Comparison of ENCODE assay signal across 19 cellular contexts in genomic region chr1:207186503-207186902, GRCh38.
A peak's percentile ranks its signal among the peaks of the same experiment; 100 is the strongest.
DNase-seq lines count a peak whose midpoint lies in the region; ATAC-seq, FAIRE-seq and TF ChIP-seq lines count a peak whose summit lies in the region.
"Had no signal": no experiment of that assay in that cellular context is flagged by ENCODE, and none has a peak within 500 bp of the region (broad histone marks: within the 10 kb centered on the region; RNA-seq: fewer than 3 reads in every experiment).

No MANE protein-coding gene starts in this region.

- no peak overlapping the region for H3K9ac ChIP-seq in mesendoderm (ENCODE audit: low read length)

- no peak for TF ChIP-seq EP300 in transverse colon (IDR thresholded peaks at IDR 0.05; ENCODE audit: low read depth)

- H3K4me1 ChIP-seq in mesendoderm (ENCODE audit: control insufficient read depth, low read depth, low read length) = no peaks in the 10 kb centered on the region
- H3K4me1 ChIP-seq in transverse colon = no peaks in the 10 kb centered on the region
- H3K4me1 ChIP-seq: A549 had no signal

- in situ Hi-C loops in transverse colon (cut with MboI; ENCODE audit: low pct_ligation_motif_present in 1 of 4, low pct_unique_long_range_greater_than_20kb in 1 of 4, low sequenced_read_pairs in 3 of 4) = loop anchor here in 1 of 4 donors (25.0 kb wide), 1 partner anchor 226 kb away; no protein-coding TSS in a partner anchor

- H3K56ac ChIP-seq in mesendoderm (ENCODE audit: low read length) = no peak overlapping the region

- TF ChIP-seq POLR2A in transverse colon (IDR thresholded peaks at IDR 0.05) = no peak

- H3K36me3 ChIP-seq in bronchial epithelial cell (ENCODE audit: control insufficient read depth, insufficient read depth, low read length) (no peaks in the 10 kb centered on the region), mesendoderm (ENCODE audit: control insufficient read depth, insufficient read depth, low read length) (no peaks in the 10 kb centered on the region), transverse colon (no peaks in the 10 kb centered on the region)

- H3K18ac ChIP-seq in mesendoderm (ENCODE audit: low read length) = no peak overlapping the region

- TF ChIP-seq CTCF in bronchial epithelial cell (IDR thresholded peaks at IDR 0.05; ENCODE audit: insufficient read depth, low read length, severe bottlenecking) (no peak), transverse colon (IDR thresholded peaks at IDR 0.05) (no peak)

- H2BK5ac ChIP-seq in mesendoderm (ENCODE audit: low read length) = no peak overlapping the region

- no peak overlapping the region for H3K23ac ChIP-seq in mesendoderm (ENCODE audit: low read length)

- no peaks in the 10 kb centered on the region for H3K9me3 Mint-ChIP-seq in activated CD8-positive, alpha-beta memory T cell treated with anti-CD3 and anti-CD28 coated beads, Interleukin-2, amount 10 ng/mL, durations not matched to agents 7 days and 5 days (ENCODE audit: low read depth)

- H2BK120ac ChIP-seq in mesendoderm (ENCODE audit: low read depth, low read length) = no peak overlapping the region

- ATAC-seq in activated CD8-positive, alpha-beta memory T cell treated with anti-CD3 and anti-CD28 coated beads, Interleukin-2, amount 10 ng/mL, durations not matched to agents 7 days and 5 days = no peak
- ATAC-seq in HG02938 (IDR thresholded peaks at IDR 0.05; ENCODE audit: unreplicated experiment) = no peak
- ATAC-seq: A549 had no signal

- CTCF ChIA-PET in activated CD8-positive, alpha-beta memory T cell treated with anti-CD3 and anti-CD28 coated beads, Interleukin-2, amount 10 ng/mL, durations not matched to agents 7 days and 5 days (lab: Charles Lee) = no interaction called here

- H3K4me1 Mint-ChIP-seq in activated CD8-positive, alpha-beta memory T cell treated with anti-CD3 and anti-CD28 coated beads, Interleukin-2, amount 10 ng/mL, durations not matched to agents 7 days and 5 days = no peaks in the 10 kb centered on the region

- H3K27me3 ChIP-seq in bronchial epithelial cell (ENCODE audit: control insufficient read depth, insufficient read depth, low read length) (no peaks in the 10 kb centered on the region), mesendoderm (ENCODE audit: insufficient read depth, low read length, poor library complexity) (no peaks in the 10 kb centered on the region), transverse colon (no peaks in the 10 kb centered on the region)

- H3K4me3 ChIP-seq in bronchial epithelial cell (ENCODE audit: low read depth, low read length) = no peak overlapping the region
- H3K4me3 ChIP-seq in mesendoderm (ENCODE audit: low read length) = no peak overlapping the region
- no peak overlapping the region for H3K4me3 ChIP-seq in transverse colon
- H3K4me3 ChIP-seq: A549, SK-N-MC had no signal

- no peak overlapping the region for H4K5ac ChIP-seq in mesendoderm (ENCODE audit: low read length)

- no peak overlapping the region for H2AK5ac ChIP-seq in mesendoderm (ENCODE audit: low read length)

- H3K9me3 ChIP-seq in transverse colon = no peaks in the 10 kb centered on the region
- H3K9me3 ChIP-seq: A549 had no signal

- FAIRE-seq in bronchial epithelial cell (lab: Jason Lieb, UNC) = no peak
- FAIRE-seq: A549, D721Med had no signal

- intact Hi-C loops in transverse colon (cut with DNase I; ENCODE audit: low total_unique reads) = no loop called here

- WGBS in mesendoderm (ENCODE audit: extremely low coverage, insufficient coverage, low lambda C conversion rate) = no CpG with 5 or more reads among the region's 1 CpG
- WGBS in transverse colon (ENCODE audit: low coverage in 1 of 2), 2 donors = 80 to 95% methylated on average over 1 of the region's 1 CpG

- H3K27me3 Mint-ChIP-seq in activated CD8-positive, alpha-beta memory T cell treated with anti-CD3 and anti-CD28 coated beads, Interleukin-2, amount 10 ng/mL, durations not matched to agents 7 days and 5 days = peaks cover 10% of the 10 kb centered on the region
- H3K27me3 Mint-ChIP-seq: B cell; CD4-positive, alpha-beta T cell had no signal

- H3K79me1 ChIP-seq in mesendoderm (ENCODE audit: low read length) = no peaks in the 10 kb centered on the region

- H3K27ac Mint-ChIP-seq in activated CD8-positive, alpha-beta memory T cell treated with anti-CD3 and anti-CD28 coated beads, Interleukin-2, amount 10 ng/mL, durations not matched to agents 7 days and 5 days = no peak overlapping the region
- H3K27ac Mint-ChIP-seq: B cell; CD4-positive, alpha-beta T cell had no signal

- no peak overlapping the region for H3K4ac ChIP-seq in mesendoderm (ENCODE audit: low read depth, low read length)

- H3K27ac ChIP-seq in mesendoderm (ENCODE audit: low read depth, low read length) = no peak overlapping the region
- H3K27ac ChIP-seq in transverse colon = no peak overlapping the region
- H3K27ac ChIP-seq: A549, SK-N-MC had no signal

- DNase-seq in AG08395 (ENCODE audit: low spot score) = peak; percentile 7
- peak; percentile 12 for DNase-seq in HT1080 (ENCODE audit: low read depth)
- peak; percentile 44 for DNase-seq in bronchial epithelial cell (ENCODE audit: low read depth)
- DNase-seq in mesendoderm = peak; percentile 3
- DNase-seq in hippocampal formation (lab: John Stamatoyannopoulos, UW) = no peak
- DNase-seq in activated CD8-positive, alpha-beta memory T cell treated with anti-CD3 and anti-CD28 coated beads, Interleukin-2, amount 10 ng/mL, durations not matched to agents 7 days and 5 days = no peak
- DNase-seq in transverse colon = no peak
- DNase-seq: CD4-positive, alpha-beta T cell; DND-41; H7; NCI-H1092; NCI-H1694 treated with DMSO at 0.1 percent for 48 hours; NCI-H446; NCI-H748 treated with DMSO at 0.1 percent for 48 hours had no signal

- H2BK15ac ChIP-seq in mesendoderm (replicated peaks; ENCODE audit: low read depth) = no peak overlapping the region

- H3K4me2 ChIP-seq in mesendoderm (ENCODE audit: low read length) = no peak overlapping the region
- H3K4me2 ChIP-seq: A549 had no signal

- no peak overlapping the region for H4K8ac ChIP-seq in mesendoderm (ENCODE audit: low read depth, low read length)

- no peaks in the 10 kb centered on the region for H3K79me2 ChIP-seq in mesendoderm (ENCODE audit: control insufficient read depth, insufficient read depth, low read length)

- H3K36me3 Mint-ChIP-seq in activated CD8-positive, alpha-beta memory T cell treated with anti-CD3 and anti-CD28 coated beads, Interleukin-2, amount 10 ng/mL, durations not matched to agents 7 days and 5 days = no peaks in the 10 kb centered on the region

- H3K4me3 Mint-ChIP-seq in activated CD8-positive, alpha-beta memory T cell treated with anti-CD3 and anti-CD28 coated beads, Interleukin-2, amount 10 ng/mL, durations not matched to agents 7 days and 5 days = no peak overlapping the region
- H3K4me3 Mint-ChIP-seq: B cell; CD4-positive, alpha-beta T cell had no signal

Comparison
In these comparisons a context has a peak if more than half of its experiments do, and no peak if none do; other contexts are left out.
1. DNase-seq: peak in AG08395 (single experiment), HT1080 (single experiment), bronchial epithelial cell (single experiment) and mesendoderm (single experiment); none in hippocampal formation (0 of 2), activated CD8-positive, alpha-beta memory T cell treated with anti-CD3 and anti-CD28 coated beads, Interleukin-2, amount 10 ng/mL, durations not matched to agents 7 days and 5 days (single experiment) and transverse colon (single experiment).